1 cellular context compared by ENCODE assay signal in genomic region chr9:129737479-129738269, GRCh38.
TF ChIP-seq lines count a peak whose summit lies in the region.

No MANE protein-coding gene starts in this region.

TF ChIP-seq in IMR-90, 13 proteins besides CTCF, POLR2A, EP300 and RAD21:
- TF ChIP-seq BHLHE40 (IDR thresholded peaks at IDR 0.05; ENCODE audit: low read depth, low read length) (no peak), SMC3 (IDR thresholded peaks at IDR 0.05; ENCODE audit: low read depth, low read length) (peak; percentile 97), MAZ (IDR thresholded peaks at IDR 0.05; ENCODE audit: borderline replicate concordance, low read depth, low read length) (peak; percentile 27; the same call in 1 of the 2 replicates)
